In the genomic region with DNA sequence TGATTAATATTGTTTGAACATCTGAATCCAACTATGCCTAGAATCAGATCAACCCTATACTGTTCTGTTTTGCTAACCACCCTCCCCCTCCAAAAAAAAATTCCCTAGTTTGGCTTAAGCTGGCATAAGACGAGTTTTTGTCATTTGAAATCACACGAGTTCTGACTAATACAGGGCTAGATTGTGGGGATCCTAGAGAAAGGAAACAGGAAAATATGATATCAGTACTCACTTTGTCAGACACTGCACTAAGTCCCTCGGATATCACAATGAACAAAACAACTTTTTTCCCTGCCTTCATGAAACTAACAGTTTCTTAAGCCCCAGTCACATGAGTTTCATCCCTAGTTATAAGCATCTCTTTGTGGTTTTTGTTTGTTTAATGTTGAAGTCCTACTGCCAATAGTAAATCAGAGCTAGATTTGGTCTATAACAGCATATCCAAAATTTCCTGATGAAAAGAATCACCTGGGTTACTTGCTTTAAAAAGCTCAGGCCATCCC, we compare ENCODE assay signal across 1 cellular context.
TF ChIP-seq lines count a peak whose summit lies in the region.

No MANE protein-coding gene starts in this region.

TF ChIP-seq in GM12878, 131 proteins besides CTCF, POLR2A, EP300 and RAD21 (continued from another document):
- TF ChIP-seq CUX1 (IDR thresholded peaks at IDR 0.05; ENCODE audit: insufficient replicate concordance, low read depth, low read length) (no peak), SMARCA5 (IDR thresholded peaks at IDR 0.05) (no peak), SIN3A (IDR thresholded peaks at IDR 0.05; ENCODE audit: low read depth, low read length) (no peak)
